ENCODE assay signal across 11 cellular contexts in genomic region chr18:50315100-50315871, GRCh38. TPM values are rescaled to one million over a fixed set of nuclear protein-coding genes. Genes with fewer than 3 reads are reported as not detected.
A peak's percentile ranks its signal among the peaks of the same experiment; 100 is the strongest.
DNase-seq lines count a peak whose midpoint lies in the region; ATAC-seq and TF ChIP-seq lines count a peak whose summit lies in the region.
"Had no signal": no experiment of that assay in that cellular context is flagged by ENCODE, and none has a peak within 500 bp of the region (broad histone marks: within the 10 kb centered on the region; RNA-seq: fewer than 3 reads in every experiment).

No MANE protein-coding gene starts in this region.

- no peak for DNase-seq in occipital lobe (lab: John Stamatoyannopoulos, UW)
- no peak for DNase-seq in brain microvascular endothelial cell
- no peak for DNase-seq in NCI-H510A (lab: John Stamatoyannopoulos, UW)
- no peak for DNase-seq in NCI-H187 (lab: John Stamatoyannopoulos, UW)
- DNase-seq: NCI-H187 treated with DMSO at 0.1 percent for 48 hours, ovary had no signal

- no peak overlapping the region for H3K27ac ChIP-seq in BLaER1
- H3K27ac ChIP-seq in brain microvascular endothelial cell = no peak overlapping the region
- H3K27ac ChIP-seq: ovary had no signal

- H4K20me1 ChIP-seq in BLaER1 = no peaks in the 10 kb centered on the region

- no peak overlapping the region for H3K9ac ChIP-seq in BLaER1

- in situ Hi-C loops in brain microvascular endothelial cell (cut with HindIII; ENCODE audit: low pct_ligation_motif_present, low sequenced_read_pairs) = no loop called here

- no peaks in the 10 kb centered on the region for H3K27me3 ChIP-seq in BLaER1
- H3K27me3 ChIP-seq in brain microvascular endothelial cell (replicated peaks) = no peaks in the 10 kb centered on the region
- H3K27me3 ChIP-seq: ovary had no signal

- no peak overlapping the region for H3K4me3 ChIP-seq in BLaER1
- H3K4me3 ChIP-seq in brain microvascular endothelial cell (ENCODE audit: low read depth, low read length) = no peak overlapping the region
- H3K4me3 ChIP-seq: ovary had no signal

- 0 out of 2 replicates have a peak, but pooled peaks cover 5% of the 10 kb centered on the region for H3K9me3 ChIP-seq in BLaER1
- H3K9me3 ChIP-seq: ovary had no signal

- no peaks in the 10 kb centered on the region for H3K36me3 ChIP-seq in BLaER1
- no peaks in the 10 kb centered on the region for H3K36me3 ChIP-seq in brain microvascular endothelial cell (replicated peaks)
- H3K36me3 ChIP-seq: ovary had no signal

- peaks cover 73% of the 10 kb centered on the region for H3K4me1 ChIP-seq in BLaER1

- H3K4me2 ChIP-seq in BLaER1 = peak overlapping the region; percentile 68

- ATAC-seq in GM19043 (IDR thresholded peaks at IDR 0.05; ENCODE audit: low read depth, unreplicated experiment) (peak; percentile 70), HG02623 (IDR thresholded peaks at IDR 0.05; ENCODE audit: unreplicated experiment) (peak; percentile 71), HG03442 (IDR thresholded peaks at IDR 0.05; ENCODE audit: unreplicated experiment) (peak; percentile 72)
- ATAC-seq: esophagus mucosa had no signal

- no peak for TF ChIP-seq CTCF in brain microvascular endothelial cell (IDR thresholded peaks at IDR 0.05; ENCODE audit: low read depth, low read length, missing control alignments)

RNA-seq across cellular contexts. Expression of gene CXXC1, which starts 27.8 kb away (rescaled TPM):
- 39.8 TPM for total RNA-seq in occipital lobe

RNA-seq across cellular contexts. Expression of gene MBD1, which starts 34.0 kb away (rescaled TPM):
- total RNA-seq in occipital lobe = 61.6 TPM

RNA-seq across cellular contexts. Expression of gene CFAP53, which starts 49.0 kb away (rescaled TPM):
- 1.4 TPM for total RNA-seq in occipital lobe

RNA-seq across cellular contexts. Expression of gene SKA1, which starts 59.6 kb away (rescaled TPM):
- 2.3 TPM for total RNA-seq in occipital lobe
